In the genomic region with DNA sequence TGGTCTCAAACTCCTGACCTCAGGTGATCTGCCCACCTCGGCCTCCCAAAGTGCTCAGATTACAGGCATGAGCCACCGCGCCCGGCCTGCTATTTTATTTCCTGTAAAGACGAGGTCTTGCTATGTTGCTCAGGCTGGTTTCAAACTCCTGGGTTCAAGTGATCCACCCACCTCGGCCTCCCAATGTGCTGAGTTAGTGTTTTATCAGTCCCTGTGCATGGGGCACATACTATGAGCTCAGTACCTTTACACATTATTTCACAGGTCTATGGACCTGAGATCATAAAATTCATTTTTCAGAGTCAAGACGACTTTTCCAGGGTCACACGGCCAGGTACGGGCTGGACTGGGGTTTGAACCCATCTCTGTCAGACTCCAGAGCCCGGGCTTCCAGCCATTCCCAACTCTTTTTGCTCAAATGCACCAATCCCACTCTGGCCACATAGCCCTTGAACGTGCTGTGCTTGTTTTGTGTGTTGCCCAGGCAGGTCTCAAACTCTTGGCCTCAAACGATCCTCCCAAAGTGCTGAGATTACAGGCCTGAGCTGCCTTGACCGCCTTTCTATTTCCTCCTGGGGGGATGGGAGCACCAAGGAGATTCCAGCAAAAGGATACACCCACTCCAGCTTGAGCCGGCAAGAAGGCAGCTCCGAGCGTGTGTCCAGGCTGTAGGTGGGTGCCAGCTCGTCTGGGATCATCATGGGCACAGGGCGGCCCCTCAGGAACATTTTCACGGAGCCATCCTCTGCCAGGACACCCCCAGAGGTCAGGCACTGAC, we compare ENCODE assay signal across 1 cellular context.
TF ChIP-seq lines count a peak whose summit lies in the region.

No MANE protein-coding gene starts in this region.

TF ChIP-seq in IMR-90, 13 proteins besides CTCF, POLR2A, EP300 and RAD21:
- no peak for TF ChIP-seq MAZ (IDR thresholded peaks at IDR 0.05; ENCODE audit: borderline replicate concordance, low read depth, low read length)
- TF ChIP-seq, protein P1, sequence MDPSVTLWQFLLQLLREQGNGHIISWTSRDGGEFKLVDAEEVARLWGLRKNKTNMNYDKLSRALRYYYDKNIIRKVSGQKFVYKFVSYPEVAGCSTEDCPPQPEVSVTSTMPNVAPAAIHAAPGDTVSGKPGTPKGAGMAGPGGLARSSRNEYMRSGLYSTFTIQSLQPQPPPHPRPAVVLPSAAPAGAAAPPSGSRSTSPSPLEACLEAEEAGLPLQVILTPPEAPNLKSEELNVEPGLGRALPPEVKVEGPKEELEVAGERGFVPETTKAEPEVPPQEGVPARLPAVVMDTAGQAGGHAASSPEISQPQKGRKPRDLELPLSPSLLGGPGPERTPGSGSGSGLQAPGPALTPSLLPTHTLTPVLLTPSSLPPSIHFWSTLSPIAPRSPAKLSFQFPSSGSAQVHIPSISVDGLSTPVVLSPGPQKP (IDR thresholded peaks at IDR 0.05; ENCODE audit: borderline replicate concordance, low read depth, low read length), result no peak
- TF ChIP-seq NFE2L2 (IDR thresholded peaks at IDR 0.05; ENCODE audit: low read depth, low read length), result no peak
- TF ChIP-seq MXI1 (IDR thresholded peaks at IDR 0.05; ENCODE audit: borderline replicate concordance, low read depth, low read length), result no peak
- TF ChIP-seq RCOR1 (IDR thresholded peaks at IDR 0.05; ENCODE audit: insufficient replicate concordance, low read length), result no peak
- no peak for TF ChIP-seq BHLHE40 (IDR thresholded peaks at IDR 0.05; ENCODE audit: low read depth, low read length)
- no peak for TF ChIP-seq MAFK (IDR thresholded peaks at IDR 0.05; ENCODE audit: low read depth, low read length)
- TF ChIP-seq, protein P2, sequence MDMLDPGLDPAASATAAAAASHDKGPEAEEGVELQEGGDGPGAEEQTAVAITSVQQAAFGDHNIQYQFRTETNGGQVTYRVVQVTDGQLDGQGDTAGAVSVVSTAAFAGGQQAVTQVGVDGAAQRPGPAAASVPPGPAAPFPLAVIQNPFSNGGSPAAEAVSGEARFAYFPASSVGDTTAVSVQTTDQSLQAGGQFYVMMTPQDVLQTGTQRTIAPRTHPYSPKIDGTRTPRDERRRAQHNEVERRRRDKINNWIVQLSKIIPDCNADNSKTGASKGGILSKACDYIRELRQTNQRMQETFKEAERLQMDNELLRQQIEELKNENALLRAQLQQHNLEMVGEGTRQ (IDR thresholded peaks at IDR 0.05; ENCODE audit: low read depth, low read length), result no peak
- no peak for TF ChIP-seq CEBPB (IDR thresholded peaks at IDR 0.05; ENCODE audit: low read depth, low read length)
- no peak for TF ChIP-seq SMC3 (IDR thresholded peaks at IDR 0.05; ENCODE audit: low read depth, low read length)
